In genomic region chr6:106910999-106911949, GRCh38 we compare ENCODE assay signal across 14 cellular contexts.
A peak's percentile ranks its signal among the peaks of the same experiment; 100 is the strongest.
DNase-seq lines count a peak whose midpoint lies in the region; ATAC-seq and TF ChIP-seq lines count a peak whose summit lies in the region.
"Had no signal": no experiment of that assay in that cellular context is flagged by ENCODE, and none has a peak within 500 bp of the region (broad histone marks: within the 10 kb centered on the region; RNA-seq: fewer than 3 reads in every experiment).

No MANE protein-coding gene starts in this region.

- 84% methylated on average over 6 of the region's 7 CpGs for WGBS in mammary epithelial cell (ENCODE audit: low coverage, missing lambda C conversion rate)
- WGBS in prostate gland: 39% methylated on average over 7 of the region's 7 CpGs

- H3K36me3 ChIP-seq in mammary epithelial cell (ENCODE audit: insufficient read depth, low read length) (no peaks in the 10 kb centered on the region), prostate gland (no peaks in the 10 kb centered on the region)
- H3K36me3 ChIP-seq: brain microvascular endothelial cell had no signal

- TF ChIP-seq POLR2A in prostate gland (IDR thresholded peaks at IDR 0.05): no peak

- no peaks in the 10 kb centered on the region for H3K79me2 ChIP-seq in mammary epithelial cell (ENCODE audit: insufficient read depth, low read length)

- no peak for TF ChIP-seq CTCF in mammary epithelial cell (conservative IDR thresholded peaks at IDR 0.05 in 1 of 2, IDR thresholded peaks at IDR 0.05 in 1 of 2; ENCODE audit: extremely low read depth in 1 of 2, insufficient read depth in 1 of 2, low read depth in 1 of 2, low read length in 2 of 2)
- no peak for TF ChIP-seq CTCF in prostate gland (IDR thresholded peaks at IDR 0.05)

- peak; percentile 59 for DNase-seq in NCI-H82 (lab: John Stamatoyannopoulos, UW)
- no peak for DNase-seq in NCI-H82 treated with DMSO at 0.1 percent for 48 hours (lab: John Stamatoyannopoulos, UW; ENCODE audit: unreplicated experiment)
- peak; percentile 32 for DNase-seq in NCI-H1694 (lab: John Stamatoyannopoulos, UW)
- peak; percentile 12 for DNase-seq in mammary epithelial cell
- DNase-seq in prostate gland (ENCODE audit: low spot score): no peak
- DNase-seq in stimulated activated CD4-positive, alpha-beta T cell treated with anti-CD3 and anti-CD28 coated beads, Interleukin-12 subunit alpha, Interleukin-12 subunit beta, amount 100 ng/mL, for 4 hours: no peak
- no peak for DNase-seq in hepatic stellate cell (ENCODE audit: low spot score)
- DNase-seq: activated CD4-positive, alpha-beta T cell treated with anti-CD3 and anti-CD28 coated beads, Interleukin-2, amount 10 ng/mL, durations not matched to agents 7 days and 5 days; activated gamma-delta T cell; brain microvascular endothelial cell; hypothalamus; SK-N-SH; stimulated activated CD4-positive, alpha-beta T cell treated with anti-CD3 and anti-CD28 coated beads, Interleukin-1b, Interleukin-23, amount 100 ng/mL, for 48 hours had no signal

- H2AFZ ChIP-seq in mammary epithelial cell (ENCODE audit: low read depth, low read length): no peak overlapping the region

- no peak for ATAC-seq in GM21825 (IDR thresholded peaks at IDR 0.05; ENCODE audit: unreplicated experiment)

- no TSS peak for BruUV-seq in mammary epithelial cell (replicated peaks; lab: Mats Ljungman, UMichigan)

- H3K9ac ChIP-seq in mammary epithelial cell (ENCODE audit: insufficient read depth, low read length): no peak overlapping the region
- H3K9ac ChIP-seq: SK-N-SH had no signal

- no peak overlapping the region for H3K27ac ChIP-seq in mammary epithelial cell (ENCODE audit: insufficient read depth, low read depth, low read length)
- H3K27ac ChIP-seq in prostate gland: peak overlapping the region; percentile 53 to 88
- H3K27ac ChIP-seq: brain microvascular endothelial cell had no signal

- H3K4me1 ChIP-seq in mammary epithelial cell (ENCODE audit: insufficient read depth, low read length) (peaks cover 10% of the 10 kb centered on the region), prostate gland (replicated peaks) (peaks cover 8% of the 10 kb centered on the region)

- H3K9me3 ChIP-seq in mammary epithelial cell (replicated peaks; ENCODE audit: insufficient read depth, low read length) (no peaks in the 10 kb centered on the region), prostate gland (no peaks in the 10 kb centered on the region)
- H3K9me3 ChIP-seq: SK-N-SH had no signal

- H3K4me3 ChIP-seq in mammary epithelial cell (replicated peaks in 1 of 3; ENCODE audit: insufficient read depth in 1 of 3, low read depth in 2 of 3, low read length in 3 of 3) (no peak overlapping the region), prostate gland (no peak overlapping the region)

- dilution Hi-C loops in mammary epithelial cell (cut with HindIII; ENCODE audit: low sequenced_read_pairs): loop anchor here (5.0 kb wide), 2 partner anchors 34 to 86 kb away; no protein-coding TSS in a partner anchor

- in situ Hi-C loops in mammary epithelial cell (cut with MboI; ENCODE audit: low sequenced_read_pairs in 2 of 2): no loop called here

- intact Hi-C loops in mammary epithelial cell (cut with micrococcal nuclease) (no loop called here), prostate gland (cut with DNase I) (no loop called here)

- CTCF ChIA-PET in mammary epithelial cell (lab: Charles Lee; ENCODE audit: low non-redundant PET): no interaction called here

- H3K4me2 ChIP-seq in mammary epithelial cell (ENCODE audit: insufficient read depth, low read depth, low read length): no peak overlapping the region
- H3K4me2 ChIP-seq: SK-N-SH had no signal

- H4K20me1 ChIP-seq in mammary epithelial cell (ENCODE audit: insufficient read depth, low read length): no peaks in the 10 kb centered on the region

- H3K27me3 ChIP-seq in mammary epithelial cell (ENCODE audit: insufficient read depth, low read length) (no peaks in the 10 kb centered on the region), prostate gland (replicated peaks; ENCODE audit: insufficient read depth) (no peaks in the 10 kb centered on the region)
- H3K27me3 ChIP-seq: brain microvascular endothelial cell had no signal

Comparison
In these comparisons a context has a peak if more than half of its experiments do, and no peak if none do; other contexts are left out.
1. DNase-seq: peak in NCI-H82 (single experiment), NCI-H1694 (single experiment) and mammary epithelial cell (single experiment); none in NCI-H82 treated with DMSO at 0.1 percent for 48 hours (single experiment), prostate gland (single experiment), stimulated activated CD4-positive, alpha-beta T cell treated with anti-CD3 and anti-CD28 coated beads, Interleukin-12 subunit alpha, Interleukin-12 subunit beta, amount 100 ng/mL, for 4 hours (single experiment) and hepatic stellate cell (single experiment).